In genomic region chr1:167066333-167067122, GRCh38 we compare ENCODE assay signal across 8 cellular contexts. TPM values are rescaled to one million over a fixed set of nuclear protein-coding genes. Genes with fewer than 3 reads are reported as not detected.
DNase-seq lines count a peak whose midpoint lies in the region; ATAC-seq and TF ChIP-seq lines count a peak whose summit lies in the region.

No MANE protein-coding gene starts in this region.

- CTCF ChIA-PET in Caco-2 (lab: Charles Lee): interaction anchor here (0.6 to 1.5 kb wide), 3 partner anchors 154 to 388 kb away, joined by 3 to 23 read pairs (median 3); partner anchors contain the start of gene POU2F1

- TF ChIP-seq EP300 in suprapubic skin (IDR thresholded peaks at IDR 0.05): no peak

- H3K9me3 Mint-ChIP-seq in Caco-2 (ENCODE audit: unreplicated experiment): no peaks in the 10 kb centered on the region

- POLR2A ChIA-PET in Caco-2 (lab: Charles Lee): interaction anchor here (1.0 kb wide), 1 partner anchor 154 kb away, joined by 9 read pairs; the partner anchor contains the start of gene POU2F1

- ATAC-seq in GM21381 (IDR thresholded peaks at IDR 0.05; ENCODE audit: unreplicated experiment) (peak; percentile 77), foreskin keratinocyte (peak; percentile 90)

- H3K27ac Mint-ChIP-seq in Caco-2 (ENCODE audit: unreplicated experiment): no peak overlapping the region

- H3K27me3 Mint-ChIP-seq in Caco-2 (ENCODE audit: insufficient read depth, unreplicated experiment): no peaks in the 10 kb centered on the region

- DNase-seq in Caco-2 (peak; percentile 69 to 89), KG1 (lab: John Stamatoyannopoulos, UW) (peak; percentile 65), RPMI7951 (ENCODE audit: low read depth) (peak; percentile 56), foreskin keratinocyte (peak in 1 of 2 donors; percentile 35), occipital lobe (lab: John Stamatoyannopoulos, UW) (peak; percentile 51), suprapubic skin (ENCODE audit: low spot score in 2 of 2) (peak in 1 of 2 donors; percentile 80)
- peak; percentile 68 to 71 for DNase-seq in activated T-helper 1 cell treated with anti-CD3 and anti-CD28 coated beads, Interleukin-2, amount 50 U/mL, for 16 hours (ENCODE audit: low read depth in 1 of 2, low spot score in 1 of 2)

- 10% methylated on average over 21 of the region's 31 CpGs for WGBS in suprapubic skin

- H3K4me1 ChIP-seq in Caco-2: no peaks in the 10 kb centered on the region
- H3K4me1 ChIP-seq in foreskin keratinocyte: no peaks in the 10 kb centered on the region
- H3K4me1 ChIP-seq in suprapubic skin: peaks cover 8% of the 10 kb centered on the region

- BruUV-seq in Caco-2 (replicated peaks; lab: Mats Ljungman, UMichigan): no TSS peak

- no peaks in the 10 kb centered on the region for H3K4me1 Mint-ChIP-seq in Caco-2 (ENCODE audit: low read depth, unreplicated experiment)

- H3K4me3 ChIP-seq in Caco-2 (ENCODE audit: low read depth, low read length) (peak overlapping the region; percentile 0; the same call in 1 of the 2 replicates), suprapubic skin (peak overlapping the region; percentile 37)

- peak overlapping the region; percentile 64 for H3K4me3 Mint-ChIP-seq in Caco-2 (ENCODE audit: unreplicated experiment)

- H3K36me3 ChIP-seq in Caco-2 (ENCODE audit: control insufficient read depth, insufficient read depth, low read length) (no peaks in the 10 kb centered on the region), suprapubic skin (no peaks in the 10 kb centered on the region)

- H3K27me3 ChIP-seq in Caco-2 (replicated peaks; ENCODE audit: control insufficient read depth, insufficient read depth, low read length) (no peaks in the 10 kb centered on the region), foreskin keratinocyte (peaks cover 9% of the 10 kb centered on the region), suprapubic skin (peaks cover 3% of the 10 kb centered on the region)

- TF ChIP-seq CTCF in Caco-2 (IDR thresholded peaks at IDR 0.05; ENCODE audit: insufficient read depth in 1 of 2, low read depth in 1 of 2, low read length in 1 of 2, severe bottlenecking in 1 of 2, unreplicated experiment in 1 of 2) (peak; percentile 92 to 95), foreskin keratinocyte (conservative IDR thresholded peaks at IDR 0.05) (peak; percentile 97), suprapubic skin (IDR thresholded peaks at IDR 0.05) (peak; percentile 87 to 97)

- no peaks in the 10 kb centered on the region for H3K36me3 Mint-ChIP-seq in Caco-2 (ENCODE audit: insufficient read depth, unreplicated experiment)

- TF ChIP-seq POLR2A in suprapubic skin (IDR thresholded peaks at IDR 0.05): no peak

- intact Hi-C loops in Caco-2 (cut with micrococcal nuclease; ENCODE audit: unreplicated experiment): loop anchor here (1.0 to 2.0 kb wide), 7 partner anchors 39 to 467 kb away; partner anchors contain the start of gene POU2F1

- H3K9me3 ChIP-seq in Caco-2 (no peaks in the 10 kb centered on the region), suprapubic skin (no peaks in the 10 kb centered on the region)

- no peak overlapping the region for H3K27ac ChIP-seq in foreskin keratinocyte
- no peak overlapping the region for H3K27ac ChIP-seq in suprapubic skin

RNA-seq across cellular contexts. Expression of gene GPA33, which starts 23.6 kb away (rescaled TPM):
- total RNA-seq in Caco-2 (2022): not detected in 2 replicates
- 0.36 and 0.68 TPM in 2 replicates for total RNA-seq in RPMI7951 (2014; rRNA removed; shearing (Covaris generic))
- not detected in 2 replicates for total RNA-seq in foreskin keratinocyte
- not detected in 2 replicates for polyA plus RNA-seq in foreskin keratinocyte
- total RNA-seq in occipital lobe: not detected
- total RNA-seq in suprapubic skin: under 1 TPM in 1 of 4 donors, not detected in 3; 0.15 TPM

RNA-seq across cellular contexts. Expression of gene STYXL2, which starts 27.3 kb away (rescaled TPM):
- total RNA-seq in Caco-2 (2022) (not detected in 2 replicates), foreskin keratinocyte (not detected in 2 replicates), occipital lobe (0.16 TPM), suprapubic skin (under 1 TPM in 1 of 4 donors, not detected in 3; 0.29 TPM)
- total RNA-seq in RPMI7951 (2014; rRNA removed; shearing (Covaris generic)): 0.10 and 0.36 TPM in 2 replicates
- polyA plus RNA-seq in foreskin keratinocyte: not detected in 2 replicates
